Comparison of ENCODE assay signal across 8 cellular contexts in the genomic region with DNA sequence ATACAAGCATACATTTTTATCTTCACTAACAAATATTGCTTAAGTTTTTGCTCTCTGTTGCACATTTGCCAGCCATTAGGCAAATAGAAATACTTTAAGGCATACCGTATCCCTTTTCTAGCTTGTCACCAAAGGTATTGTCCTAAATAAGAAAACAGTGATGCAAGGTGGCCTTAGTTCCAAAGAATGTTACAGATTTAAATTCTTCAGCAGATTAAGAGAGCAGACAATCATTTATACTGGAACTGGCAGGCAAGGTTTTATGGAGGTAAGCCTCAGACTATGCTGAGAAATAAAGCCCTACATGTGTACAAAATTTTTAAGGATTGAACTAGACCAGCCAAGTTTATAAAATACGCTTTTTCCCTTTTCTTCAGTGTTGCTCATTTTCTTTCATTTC.
"Had no signal": no experiment of that assay in that cellular context is flagged by ENCODE, and none has a peak within 500 bp of the region (broad histone marks: within the 10 kb centered on the region; RNA-seq: fewer than 3 reads in every experiment).

No MANE protein-coding gene starts in this region.

- H3K4me3 Mint-ChIP-seq: IgD-negative memory B cell had no signal

- H3K36me3 Mint-ChIP-seq: IgD-negative memory B cell had no signal

- H3K4me1 Mint-ChIP-seq: IgD-negative memory B cell had no signal

- DNase-seq: IMR-90, KBM-7, KG1 had no signal

- FAIRE-seq: HepG2, HTR-8/SVneo, K562 had no signal

- H3K27ac Mint-ChIP-seq: IgD-negative memory B cell had no signal

- H3K27ac ChIP-seq: HL-60 had no signal

- H3K27me3 Mint-ChIP-seq: IgD-negative memory B cell had no signal

- H3K4me3 ChIP-seq: K562 had no signal
